ENCODE assay signal across 11 cellular contexts in genomic region chrX:136745215-136746173, GRCh38. TPM values are rescaled to one million over a fixed set of nuclear protein-coding genes. Genes with fewer than 3 reads are reported as not detected.
A peak's percentile ranks its signal among the peaks of the same experiment; 100 is the strongest.
DNase-seq lines count a peak whose midpoint lies in the region; ATAC-seq and TF ChIP-seq lines count a peak whose summit lies in the region.
"Had no signal": no experiment of that assay in that cellular context is flagged by ENCODE, and none has a peak within 500 bp of the region (broad histone marks: within the 10 kb centered on the region; RNA-seq: fewer than 3 reads in every experiment).

No MANE protein-coding gene starts in this region.

- no peaks in the 10 kb centered on the region for H3K27me3 ChIP-seq in CD4-positive, alpha-beta T cell (ENCODE audit: control insufficient read depth, insufficient read depth, low read length)

- H3K9me3 ChIP-seq in CD4-positive, alpha-beta T cell (ENCODE audit: control insufficient read depth, low read length) = no peaks in the 10 kb centered on the region
- H3K9me3 ChIP-seq: HAP-1 had no signal

- no peak overlapping the region for H3K4me3 Mint-ChIP-seq in CD4-positive, alpha-beta T cell
- peak overlapping the region; percentile 22 for H3K4me3 Mint-ChIP-seq in activated naive CD8-positive, alpha-beta T cell treated with anti-CD3 and anti-CD28 coated beads, Interleukin-2, amount 10 ng/mL, durations not matched to agents 7 days and 5 days
- H3K4me3 Mint-ChIP-seq in natural killer cell treated with Interleukin-12 subunit alpha and Interleukin-12 subunit beta and Interleukin-15 and Interleukin-18, amount 100 ng/mL, for 72 hours = peak overlapping the region; percentile 85

- CTCF ChIA-PET in CD4-positive, alpha-beta T cell (lab: Charles Lee) = interaction anchor here (0.6 to 1.1 kb wide), 2 partner anchors 20 to 249 kb away, joined by 3 read pairs; no protein-coding TSS in a partner anchor

- H3K4me1 Mint-ChIP-seq in CD4-positive, alpha-beta T cell (ENCODE audit: low read depth) = peaks cover 73% of the 10 kb centered on the region
- peaks cover 51% of the 10 kb centered on the region for H3K4me1 Mint-ChIP-seq in activated naive CD8-positive, alpha-beta T cell treated with anti-CD3 and anti-CD28 coated beads, Interleukin-2, amount 10 ng/mL, durations not matched to agents 7 days and 5 days
- H3K4me1 Mint-ChIP-seq in natural killer cell treated with Interleukin-12 subunit alpha and Interleukin-12 subunit beta and Interleukin-15 and Interleukin-18, amount 100 ng/mL, for 72 hours (ENCODE audit: low read depth in 2 of 2) = peaks cover 44 to 68% of the 10 kb centered on the region in 2 donors

- DNase-seq in CD4-positive, alpha-beta T cell = no peak
- DNase-seq in KG1 (lab: John Stamatoyannopoulos, UW) = peak; percentile 37
- no peak for DNase-seq in activated naive CD8-positive, alpha-beta T cell treated with anti-CD3 and anti-CD28 coated beads, Interleukin-2, amount 10 ng/mL, durations not matched to agents 7 days and 5 days
- no peak for DNase-seq in natural killer cell treated with Interleukin-12 subunit alpha and Interleukin-12 subunit beta and Interleukin-15 and Interleukin-18, amount 100 ng/mL, for 72 hours (ENCODE audit: low spot score)
- DNase-seq in NCI-H2029 (lab: John Stamatoyannopoulos, UW) = no peak
- DNase-seq: DMS53; stimulated activated CD4-positive, alpha-beta T cell treated with anti-CD3 and anti-CD28 coated beads, Interleukin-2, amount 100 ng/mL, for 48 hours had no signal

- no peaks in the 10 kb centered on the region for H3K9me3 Mint-ChIP-seq in CD4-positive, alpha-beta T cell
- no peaks in the 10 kb centered on the region for H3K9me3 Mint-ChIP-seq in activated naive CD8-positive, alpha-beta T cell treated with anti-CD3 and anti-CD28 coated beads, Interleukin-2, amount 10 ng/mL, durations not matched to agents 7 days and 5 days
- H3K9me3 Mint-ChIP-seq in natural killer cell treated with Interleukin-12 subunit alpha and Interleukin-12 subunit beta and Interleukin-15 and Interleukin-18, amount 100 ng/mL, for 72 hours = no peaks in the 10 kb centered on the region

- H3K27me3 Mint-ChIP-seq in CD4-positive, alpha-beta T cell = no peaks in the 10 kb centered on the region
- H3K27me3 Mint-ChIP-seq in activated naive CD8-positive, alpha-beta T cell treated with anti-CD3 and anti-CD28 coated beads, Interleukin-2, amount 10 ng/mL, durations not matched to agents 7 days and 5 days = no peaks in the 10 kb centered on the region
- H3K27me3 Mint-ChIP-seq in natural killer cell treated with Interleukin-12 subunit alpha and Interleukin-12 subunit beta and Interleukin-15 and Interleukin-18, amount 100 ng/mL, for 72 hours = peaks cover 0 to 6% of the 10 kb centered on the region in 2 donors

- POLR2A ChIA-PET in CD4-positive, alpha-beta T cell (lab: Charles Lee) = interaction anchor here (0.7 to 1.0 kb wide), 5 partner anchors 8 to 135 kb away, joined by 3 to 4 read pairs (median 3); partner anchors contain the start of gene RBMX
- POLR2A ChIA-PET in activated naive CD8-positive, alpha-beta T cell treated with anti-CD3 and anti-CD28 coated beads, Interleukin-2, amount 10 ng/mL, durations not matched to agents 7 days and 5 days (lab: Charles Lee) = no interaction called here

- peak overlapping the region; percentile 8 for H3K27ac Mint-ChIP-seq in CD4-positive, alpha-beta T cell
- H3K27ac Mint-ChIP-seq in activated naive CD8-positive, alpha-beta T cell treated with anti-CD3 and anti-CD28 coated beads, Interleukin-2, amount 10 ng/mL, durations not matched to agents 7 days and 5 days = peak overlapping the region; percentile 51
- H3K27ac Mint-ChIP-seq in natural killer cell treated with Interleukin-12 subunit alpha and Interleukin-12 subunit beta and Interleukin-15 and Interleukin-18, amount 100 ng/mL, for 72 hours = peak overlapping the region; percentile 80 to 94

- no peak for ATAC-seq in CD4-positive, alpha-beta T cell (ENCODE audit: poor library complexity)
- ATAC-seq in activated naive CD8-positive, alpha-beta T cell treated with anti-CD3 and anti-CD28 coated beads, Interleukin-2, amount 10 ng/mL, durations not matched to agents 7 days and 5 days (ENCODE audit: low read depth) = no peak
- ATAC-seq in natural killer cell treated with Interleukin-12 subunit alpha and Interleukin-12 subunit beta and Interleukin-15 and Interleukin-18, amount 100 ng/mL, for 72 hours = peak in 1 of 2 donors; percentile 54
- ATAC-seq in GM19328 (IDR thresholded peaks at IDR 0.05; ENCODE audit: unreplicated experiment) (no peak), HG02981 (IDR thresholded peaks at IDR 0.05; ENCODE audit: unreplicated experiment) (no peak), HG02642 (IDR thresholded peaks at IDR 0.05; ENCODE audit: poor library complexity, unreplicated experiment) (no peak)

- TF ChIP-seq CTCF in CD4-positive, alpha-beta T cell (IDR thresholded peaks at IDR 0.05) = no peak

- no peak overlapping the region for H3K27ac ChIP-seq in CD4-positive, alpha-beta T cell (ENCODE audit: low read depth, low read length)

- peaks cover 77% of the 10 kb centered on the region for H3K36me3 Mint-ChIP-seq in CD4-positive, alpha-beta T cell (ENCODE audit: low read depth)
- H3K36me3 Mint-ChIP-seq in activated naive CD8-positive, alpha-beta T cell treated with anti-CD3 and anti-CD28 coated beads, Interleukin-2, amount 10 ng/mL, durations not matched to agents 7 days and 5 days = peaks cover 33% of the 10 kb centered on the region
- peaks cover 27% of the 10 kb centered on the region for H3K36me3 Mint-ChIP-seq in natural killer cell treated with Interleukin-12 subunit alpha and Interleukin-12 subunit beta and Interleukin-15 and Interleukin-18, amount 100 ng/mL, for 72 hours

- intact Hi-C loops in CD4-positive, alpha-beta T cell (cut with DNase I, micrococcal nuclease) = loop anchor here in 1 of 2 experiments (5.0 kb wide), 1 partner anchor 37 kb away; the partner anchor contains the start of gene ARHGEF6

RNA-seq across cellular contexts. Expression of gene ARHGEF6, which starts 35.2 kb away (rescaled TPM):
- total RNA-seq in CD4-positive, alpha-beta T cell = 10 to 100 TPM; 43.3 to 45.3 TPM
- total RNA-seq in activated naive CD8-positive, alpha-beta T cell treated with anti-CD3 and anti-CD28 coated beads, Interleukin-2, amount 10 ng/mL, durations not matched to agents 7 days and 5 days = 10 to 100 TPM; 85.0 to 87.1 TPM
- total RNA-seq in natural killer cell treated with Interleukin-12 subunit alpha and Interleukin-12 subunit beta and Interleukin-15 and Interleukin-18, amount 100 ng/mL, for 72 hours = 10 to 100 TPM; 45.8 to 50.2 TPM

Comparison
In these comparisons a context has a peak if more than half of its experiments do, and no peak if none do; other contexts are left out.
1. H3K27ac Mint-ChIP-seq: peak in every context shown above with its lines; median percentile 87 in natural killer cell treated with Interleukin-12 subunit alpha and Interleukin-12 subunit beta and Interleukin-15 and Interleukin-18, amount 100 ng/mL, for 72 hours; 51 in activated naive CD8-positive, alpha-beta T cell treated with anti-CD3 and anti-CD28 coated beads, Interleukin-2, amount 10 ng/mL, durations not matched to agents 7 days and 5 days; 8 in CD4-positive, alpha-beta T cell.